ENCODE assay signal across 12 cellular contexts in the genomic region with DNA sequence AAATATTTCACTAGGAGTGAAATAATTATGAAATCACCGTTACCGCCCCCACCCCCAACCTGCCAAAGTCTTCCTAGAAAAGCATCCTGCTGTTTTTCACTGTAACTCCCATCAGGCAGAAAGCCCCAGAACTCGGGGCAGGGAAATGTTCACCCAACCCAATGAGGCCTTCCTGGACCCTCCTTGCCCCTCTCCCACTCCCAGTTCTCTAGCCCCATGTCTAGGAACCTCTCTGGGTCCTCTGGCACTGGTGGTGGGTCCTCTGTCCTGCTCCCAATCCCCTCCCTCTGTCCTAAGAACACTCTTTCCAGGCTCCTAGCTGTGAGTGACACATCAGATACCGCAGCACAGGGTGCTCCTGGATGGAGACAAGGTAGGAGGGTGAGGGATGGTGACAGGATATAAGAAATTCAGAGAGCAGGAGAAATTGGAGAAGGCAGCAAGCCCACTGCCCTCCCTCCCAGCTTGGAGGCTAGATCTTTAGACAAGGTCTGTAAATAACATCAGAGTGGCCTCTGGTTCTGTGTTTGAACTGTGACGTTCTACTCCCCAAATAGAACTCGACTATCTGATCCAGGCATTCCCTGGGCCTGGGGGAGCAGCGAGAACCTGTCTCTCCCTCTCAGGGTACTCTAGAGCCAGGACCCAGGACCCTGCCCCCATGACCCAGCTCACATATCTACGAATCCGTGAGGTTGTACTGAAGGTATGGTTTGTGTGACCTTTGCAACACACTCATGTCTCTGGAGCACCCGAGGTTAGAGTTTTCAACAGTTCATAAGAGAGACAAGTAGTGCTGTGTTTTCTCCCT. TPM values are rescaled to one million over a fixed set of nuclear protein-coding genes. Genes with fewer than 3 reads are reported as not detected.
DNase-seq lines count a peak whose midpoint lies in the region; ATAC-seq and TF ChIP-seq lines count a peak whose summit lies in the region.
"Had no signal": no experiment of that assay in that cellular context is flagged by ENCODE, and none has a peak within 500 bp of the region (broad histone marks: within the 10 kb centered on the region; RNA-seq: fewer than 3 reads in every experiment).

No MANE protein-coding gene starts in this region.

- H3K27ac ChIP-seq in heart left ventricle (peak overlapping the region; percentile 50 to 98 (median 88)), endodermal cell (ENCODE audit: low read depth, low read length) (no peak overlapping the region)
- H3K27ac ChIP-seq: SK-N-MC had no signal

- H3K4me3 ChIP-seq in heart left ventricle = no peak overlapping the region
- no peak overlapping the region for H3K4me3 ChIP-seq in endodermal cell (ENCODE audit: low read length)
- H3K4me3 ChIP-seq: SK-N-MC had no signal

- no peaks in the 10 kb centered on the region for H3K9me3 ChIP-seq in heart left ventricle
- no peaks in the 10 kb centered on the region for H3K9me3 ChIP-seq in endodermal cell (ENCODE audit: control insufficient read depth, low read length)

- ATAC-seq in heart left ventricle (peak in 2 of 4 donors; percentile 1 to 11), left cardiac atrium (no peak)

- H3K4me1 ChIP-seq in heart left ventricle (peaks cover 24 to 86% (median 64%) of the 10 kb centered on the region in 12 donors), endodermal cell (ENCODE audit: control insufficient read depth, insufficient read depth, low read length) (peaks cover 21% of the 10 kb centered on the region)

- H3K9ac ChIP-seq in endodermal cell (ENCODE audit: extremely low read depth, low read length, poor library complexity, severe bottlenecking) = no peak overlapping the region

- DNase-seq in heart left ventricle (peak in 2 of 5 donors; percentile 5 to 53), left cardiac atrium (no peak), endodermal cell (peak; percentile 50), type B pancreatic cell (ENCODE audit: extremely low spot score, unreplicated experiment) (no peak), NCI-H82 treated with DMSO at 0.1 percent for 48 hours (lab: John Stamatoyannopoulos, UW; ENCODE audit: unreplicated experiment) (no peak), CD1c-positive myeloid dendritic cell (ENCODE audit: extremely low spot score) (no peak)
- DNase-seq in activated effector memory CD4-positive, alpha-beta T cell treated with anti-CD3 and anti-CD28 coated beads, Interleukin-2, amount 50 U/mL, for 16 hours = no peak
- DNase-seq: activated CD4-positive, alpha-beta T cell treated with anti-CD3 and anti-CD28 coated beads for 48 hours; left colon had no signal

- peak in 1 of 2 donors; percentile 36 for TF ChIP-seq POLR2A in heart left ventricle (IDR thresholded peaks at IDR 0.05)

- H3K27me3 Mint-ChIP-seq in endodermal cell (ENCODE audit: insufficient read depth) (peaks cover 8% of the 10 kb centered on the region), nephron (ENCODE audit: low read depth) (no peaks in the 10 kb centered on the region), type B pancreatic cell (no peaks in the 10 kb centered on the region)
- H3K27me3 Mint-ChIP-seq: activated naive CD4-positive, alpha-beta T cell treated with anti-CD3 and anti-CD28 coated beads, Interleukin-2, amount 50 U/mL, for 24 hours had no signal

- H3K4me3 Mint-ChIP-seq in endodermal cell (no peak overlapping the region), nephron (peak overlapping the region in 2 of 3 experiments; percentile 14 to 28), type B pancreatic cell (no peak overlapping the region)
- H3K4me3 Mint-ChIP-seq: activated naive CD4-positive, alpha-beta T cell treated with anti-CD3 and anti-CD28 coated beads, Interleukin-2, amount 50 U/mL, for 24 hours had no signal

- 48 to 58% (median 53%) methylated on average over 7 to 10 of the region's 10 CpGs for WGBS in heart left ventricle, 4 donors
- WGBS in endodermal cell (ENCODE audit: insufficient coverage in 1 of 2, insufficient read length in 1 of 2), 2 experiments = 85 to 93% methylated on average over 5 to 10 of the region's 10 CpGs

- no peak for TF ChIP-seq CTCF in heart left ventricle (IDR thresholded peaks at IDR 0.05)
- no peak for TF ChIP-seq CTCF in endodermal cell (conservative IDR thresholded peaks at IDR 0.05)
- no peak for TF ChIP-seq CTCF in nephron (IDR thresholded peaks at IDR 0.05; ENCODE audit: unreplicated experiment in 3 of 3)
- TF ChIP-seq CTCF in type B pancreatic cell (conservative IDR thresholded peaks at IDR 0.05) = no peak

- no peaks in the 10 kb centered on the region for H3K27me3 ChIP-seq in heart left ventricle
- no peaks in the 10 kb centered on the region for H3K27me3 ChIP-seq in endodermal cell (ENCODE audit: control insufficient read depth, insufficient read depth, low read length, poor library complexity, severe bottlenecking)

- H3K36me3 ChIP-seq in heart left ventricle = no peaks in the 10 kb centered on the region
- no peaks in the 10 kb centered on the region for H3K36me3 ChIP-seq in endodermal cell (ENCODE audit: control insufficient read depth, insufficient read depth, low read length)

- peak overlapping the region; percentile 79 for H3K27ac Mint-ChIP-seq in endodermal cell
- peak overlapping the region; percentile 94 to 95 (median 95) for H3K27ac Mint-ChIP-seq in nephron
- H3K27ac Mint-ChIP-seq in type B pancreatic cell = peak overlapping the region; percentile 83

- H3K4me1 Mint-ChIP-seq in endodermal cell (peaks cover 40% of the 10 kb centered on the region), nephron (peaks cover 86% of the 10 kb centered on the region), type B pancreatic cell (ENCODE audit: unreplicated experiment) (peaks cover 52% of the 10 kb centered on the region)

- no peaks in the 10 kb centered on the region for H3K9me3 Mint-ChIP-seq in endodermal cell
- H3K9me3 Mint-ChIP-seq in nephron = no peaks in the 10 kb centered on the region
- H3K9me3 Mint-ChIP-seq in type B pancreatic cell = no peaks in the 10 kb centered on the region
- H3K9me3 Mint-ChIP-seq: activated naive CD4-positive, alpha-beta T cell treated with anti-CD3 and anti-CD28 coated beads, Interleukin-2, amount 50 U/mL, for 24 hours had no signal

- intact Hi-C loops in heart left ventricle (cut with DNase I) = no loop called here
- intact Hi-C loops in left cardiac atrium (cut with DNase I) = no loop called here

- no peaks in the 10 kb centered on the region for H3K36me3 Mint-ChIP-seq in endodermal cell (ENCODE audit: low read depth)
- H3K36me3 Mint-ChIP-seq in nephron (ENCODE audit: low read depth) = no peaks in the 10 kb centered on the region
- H3K36me3 Mint-ChIP-seq in type B pancreatic cell = no peaks in the 10 kb centered on the region
- H3K36me3 Mint-ChIP-seq: activated naive CD4-positive, alpha-beta T cell treated with anti-CD3 and anti-CD28 coated beads, Interleukin-2, amount 50 U/mL, for 24 hours had no signal

RNA-seq across cellular contexts. Expression of gene BTG2, which starts 23.3 kb away (rescaled TPM):
- total RNA-seq in heart left ventricle (100 to 1,000 TPM in 1 of 9 donors, 10 to 100 TPM in 8; 28.0 to 174 (median 42.1) TPM), left cardiac atrium (100 to 1,000 TPM; 187 to 259 TPM), endodermal cell (10 to 100 TPM; 49.8 to 54.6 TPM), type B pancreatic cell (ENCODE audit: low replicate concordance) (49.8 and 147 TPM in 2 replicates)
- polyA plus RNA-seq in heart left ventricle = 10 to 100 TPM; 23.8 to 77.3 TPM
- polyA plus RNA-seq in endodermal cell (2013, experiment 1 of 2) = 73.2 TPM
- 77.5 TPM for polyA plus RNA-seq in endodermal cell (2013, experiment 2 of 2)

RNA-seq across cellular contexts. Expression of gene CHIT1, which starts 52.6 kb away (rescaled TPM):
- total RNA-seq in heart left ventricle = 1 to 10 TPM in 1 of 9 donors, under 1 TPM in 4, not detected in 4; 0.05 to 1.7 (median 0.22) TPM
- polyA plus RNA-seq in heart left ventricle = not detected
- 1 to 10 TPM in 1 of 2 donors, under 1 TPM in 1; 0.63 to 1.3 TPM for total RNA-seq in left cardiac atrium
- total RNA-seq in endodermal cell = under 1 TPM in 1 of 2 donors, not detected in 1; 0.07 TPM
- polyA plus RNA-seq in endodermal cell (2013, experiment 1 of 2) = not detected
- not detected for polyA plus RNA-seq in endodermal cell (2013, experiment 2 of 2)
- total RNA-seq in type B pancreatic cell (ENCODE audit: low replicate concordance) = not detected in 2 replicates

Comparison
In these comparisons a context has a peak if more than half of its experiments do, and no peak if none do; other contexts are left out.
1. H3K4me3 Mint-ChIP-seq: peak in nephron (2 of 3); none in endodermal cell (single experiment) and type B pancreatic cell (single experiment).
2. Peak in every context shown above with its lines, with median percentiles within 50 percentile points of each other: H3K27ac Mint-ChIP-seq.